ENCODE assay signal across 21 cellular contexts in the genomic region with DNA sequence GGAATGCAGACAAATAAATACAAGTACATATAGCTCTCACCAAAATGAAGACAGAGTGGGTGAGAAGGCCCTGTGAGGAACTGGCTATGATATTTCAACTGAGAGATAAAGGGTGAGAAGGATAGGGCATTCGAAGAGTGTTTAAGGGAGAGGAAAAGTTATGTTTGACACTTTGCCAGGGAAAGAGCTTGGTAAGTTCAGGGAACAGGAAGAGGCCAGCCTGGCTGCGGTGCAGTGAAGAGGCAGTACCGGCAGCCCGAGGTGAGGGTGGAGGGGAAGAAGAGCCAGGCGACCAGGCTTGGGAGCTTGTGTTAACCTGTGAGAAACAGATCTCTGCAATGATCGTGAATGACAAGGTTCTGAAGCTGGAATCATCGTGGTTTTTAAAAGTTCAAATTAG.
DNase-seq lines count a peak whose midpoint lies in the region; ATAC-seq, FAIRE-seq and TF ChIP-seq lines count a peak whose summit lies in the region.
"Had no signal": no experiment of that assay in that cellular context is flagged by ENCODE, and none has a peak within 500 bp of the region (broad histone marks: within the 10 kb centered on the region; RNA-seq: fewer than 3 reads in every experiment).

No MANE protein-coding gene starts in this region.

- WGBS in transverse colon (ENCODE audit: low coverage in 1 of 2), 2 donors: 77 to 84% methylated on average over 7 of the region's 7 CpGs

- no peaks in the 10 kb centered on the region for H3K36me3 Mint-ChIP-seq in endothelial cell (ENCODE audit: low read depth, unreplicated experiment)

- no peak overlapping the region for H3K27ac Mint-ChIP-seq in endothelial cell (ENCODE audit: unreplicated experiment)
- H3K27ac Mint-ChIP-seq: activated CD4-positive, alpha-beta T cell treated with anti-CD3 and anti-CD28 coated beads, Interleukin-2, amount 10 ng/mL, durations not matched to agents 7 days and 5 days; activated naive CD8-positive, alpha-beta T cell treated with anti-CD3 and anti-CD28 coated beads, Interleukin-2, amount 50 U/mL, for 24 hours had no signal

- peaks cover 5% of the 10 kb centered on the region for H3K4me1 Mint-ChIP-seq in endothelial cell (ENCODE audit: unreplicated experiment)
- H3K4me1 Mint-ChIP-seq: activated naive CD8-positive, alpha-beta T cell treated with anti-CD3 and anti-CD28 coated beads, Interleukin-2, amount 50 U/mL, for 24 hours; naive B cell had no signal

- H3K36me3 ChIP-seq in keratinocyte (ENCODE audit: control insufficient read depth in 2 of 2, extremely low read depth in 1 of 2, insufficient read depth in 2 of 2, low read length in 2 of 2) (peaks cover 4 to 11% of the 10 kb centered on the region in 2 experiments), transverse colon (peaks cover 0 to 3% (median 0%) of the 10 kb centered on the region in 4 donors)

- H3K9ac ChIP-seq in keratinocyte (ENCODE audit: control insufficient read depth, extremely low read depth, insufficient read depth, low read length): no peak overlapping the region
- H3K9ac ChIP-seq: parathyroid adenoma had no signal

- no peaks in the 10 kb centered on the region for H4K20me1 ChIP-seq in keratinocyte (ENCODE audit: control insufficient read depth, extremely low read depth, insufficient read depth, low read length)

- H3K27ac ChIP-seq in keratinocyte (ENCODE audit: control insufficient read depth, insufficient read depth, low read length) (no peak overlapping the region), transverse colon (no peak overlapping the region)
- H3K27ac ChIP-seq: parathyroid adenoma had no signal

- dilution Hi-C loops in keratinocyte (cut with MboI; ENCODE audit: extremely low pct_ligation_motif_present, low sequenced_read_pairs): no loop called here

- peak; percentile 73 for FAIRE-seq in keratinocyte (lab: Jason Lieb, UNC)
- FAIRE-seq: islet of Langerhans had no signal

- H3K4me3 Mint-ChIP-seq in endothelial cell (ENCODE audit: unreplicated experiment): no peak overlapping the region
- H3K4me3 Mint-ChIP-seq: activated CD4-positive, alpha-beta T cell treated with anti-CD3 and anti-CD28 coated beads, Interleukin-2, amount 10 ng/mL, durations not matched to agents 7 days and 5 days; activated naive CD8-positive, alpha-beta T cell treated with anti-CD3 and anti-CD28 coated beads, Interleukin-2, amount 50 U/mL, for 24 hours had no signal

- no peaks in the 10 kb centered on the region for H3K9me3 ChIP-seq in keratinocyte (ENCODE audit: control insufficient read depth, low read depth, low read length)
- no peaks in the 10 kb centered on the region for H3K9me3 ChIP-seq in transverse colon

- no peak overlapping the region for H2AFZ ChIP-seq in keratinocyte (ENCODE audit: control insufficient read depth, low read length)
- H2AFZ ChIP-seq: parathyroid adenoma had no signal

- no peaks in the 10 kb centered on the region for H3K27me3 ChIP-seq in keratinocyte (ENCODE audit: control insufficient read depth, extremely low read depth, insufficient read depth, low read length)
- no peaks in the 10 kb centered on the region for H3K27me3 ChIP-seq in transverse colon

- in situ Hi-C loops in transverse colon (cut with MboI; ENCODE audit: low pct_ligation_motif_present in 1 of 4, low pct_unique_long_range_greater_than_20kb in 1 of 4, low sequenced_read_pairs in 3 of 4): no loop called here

- no peak for TF ChIP-seq CTCF in endothelial cell (IDR thresholded peaks at IDR 0.05; ENCODE audit: unreplicated experiment)
- no peak for TF ChIP-seq CTCF in keratinocyte (optimal IDR thresholded peaks at IDR 0.05 in 1 of 3, IDR thresholded peaks at IDR 0.05 in 1 of 3, conservative IDR thresholded peaks at IDR 0.05 in 1 of 3; ENCODE audit: extremely low read depth in 1 of 3, insufficient read depth in 2 of 3, low read length in 3 of 3)
- no peak for TF ChIP-seq CTCF in transverse colon (IDR thresholded peaks at IDR 0.05)

- H3K4me3 ChIP-seq in keratinocyte (ENCODE audit: control insufficient read depth in 2 of 3, extremely low read depth in 1 of 3, insufficient read depth in 2 of 3, low read depth in 1 of 3, low read length in 3 of 3): no peak overlapping the region
- no peak overlapping the region for H3K4me3 ChIP-seq in transverse colon

- H3K9me3 Mint-ChIP-seq in endothelial cell (ENCODE audit: unreplicated experiment): no peaks in the 10 kb centered on the region
- H3K9me3 Mint-ChIP-seq: activated CD4-positive, alpha-beta T cell treated with anti-CD3 and anti-CD28 coated beads, Interleukin-2, amount 10 ng/mL, durations not matched to agents 7 days and 5 days; activated naive CD8-positive, alpha-beta T cell treated with anti-CD3 and anti-CD28 coated beads, Interleukin-2, amount 50 U/mL, for 24 hours; naive B cell had no signal

- peaks cover 5% of the 10 kb centered on the region for H3K4me1 ChIP-seq in keratinocyte (ENCODE audit: control insufficient read depth, extremely low read depth, insufficient read depth, low read length)
- H3K4me1 ChIP-seq in transverse colon: no peaks in the 10 kb centered on the region
- H3K4me1 ChIP-seq: parathyroid adenoma had no signal

- H3K79me2 ChIP-seq in keratinocyte (ENCODE audit: control insufficient read depth, insufficient read depth, low read length): no peaks in the 10 kb centered on the region
- H3K79me2 ChIP-seq: parathyroid adenoma had no signal

- no peaks in the 10 kb centered on the region for H3K9me1 ChIP-seq in keratinocyte (ENCODE audit: control insufficient read depth, extremely low read depth, insufficient read depth, low read length)

- DNase-seq in KG1 (lab: John Stamatoyannopoulos, UW) (peak; percentile 12), amniotic epithelial cell (ENCODE audit: low read depth) (peak; percentile 28), endothelial cell (ENCODE audit: low spot score) (peak; percentile 6), keratinocyte (ENCODE audit: low read depth, low spot score) (no peak), NCI-H446 (lab: John Stamatoyannopoulos, UW) (no peak), transverse colon (no peak)
- no peak for DNase-seq in activated CD4-positive, alpha-beta T cell treated with anti-CD3 and anti-CD28 coated beads for 1 hour
- DNase-seq: activated CD4-positive, alpha-beta T cell treated with anti-CD3 and anti-CD28 coated beads, Interleukin-2, amount 10 ng/mL, durations not matched to agents 7 days and 5 days; activated CD8-positive, alpha-beta memory T cell treated with anti-CD3 and anti-CD28 coated beads, Interleukin-2, amount 50 U/mL, for 4 hours; activated naive CD8-positive, alpha-beta T cell treated with anti-CD3 and anti-CD28 coated beads, Interleukin-2, amount 50 U/mL, for 24 hours; caudate nucleus; mesenchymal stem cell; naive B cell; NCI-H1105 treated with DMSO at 0.1 percent for 48 hours; NCI-H524; RPMI8226; stimulated activated naive CD4-positive, alpha-beta T cell treated with Interleukin-2 at 50 U/mL for 16 hours; SW 1271 had no signal

- ATAC-seq in HG02973 (IDR thresholded peaks at IDR 0.05; ENCODE audit: unreplicated experiment): no peak
- ATAC-seq: activated naive CD8-positive, alpha-beta T cell treated with anti-CD3 and anti-CD28 coated beads, Interleukin-2, amount 50 U/mL, for 24 hours had no signal

- intact Hi-C loops in transverse colon (cut with DNase I; ENCODE audit: low total_unique reads): no loop called here

- TF ChIP-seq POLR2A in transverse colon (IDR thresholded peaks at IDR 0.05): no peak

- H3K4me2 ChIP-seq in keratinocyte (ENCODE audit: control insufficient read depth, extremely low read depth, insufficient read depth, low read depth, low read length): no peak overlapping the region

- no peak for TF ChIP-seq EP300 in transverse colon (IDR thresholded peaks at IDR 0.05; ENCODE audit: low read depth)

- no peaks in the 10 kb centered on the region for H3K27me3 Mint-ChIP-seq in endothelial cell (ENCODE audit: unreplicated experiment)
- H3K27me3 Mint-ChIP-seq: activated CD4-positive, alpha-beta T cell treated with anti-CD3 and anti-CD28 coated beads, Interleukin-2, amount 10 ng/mL, durations not matched to agents 7 days and 5 days; activated naive CD8-positive, alpha-beta T cell treated with anti-CD3 and anti-CD28 coated beads, Interleukin-2, amount 50 U/mL, for 24 hours; naive B cell had no signal

Comparison
In these comparisons a context has a peak if more than half of its experiments do, and no peak if none do; other contexts are left out.
1. DNase-seq: peak in KG1 (single experiment), amniotic epithelial cell (single experiment) and endothelial cell (single experiment); none in keratinocyte (single experiment), NCI-H446 (0 of 2), transverse colon (single experiment) and activated CD4-positive, alpha-beta T cell treated with anti-CD3 and anti-CD28 coated beads for 1 hour (single experiment).